ENCODE assay signal across 8 cellular contexts in the genomic region with DNA sequence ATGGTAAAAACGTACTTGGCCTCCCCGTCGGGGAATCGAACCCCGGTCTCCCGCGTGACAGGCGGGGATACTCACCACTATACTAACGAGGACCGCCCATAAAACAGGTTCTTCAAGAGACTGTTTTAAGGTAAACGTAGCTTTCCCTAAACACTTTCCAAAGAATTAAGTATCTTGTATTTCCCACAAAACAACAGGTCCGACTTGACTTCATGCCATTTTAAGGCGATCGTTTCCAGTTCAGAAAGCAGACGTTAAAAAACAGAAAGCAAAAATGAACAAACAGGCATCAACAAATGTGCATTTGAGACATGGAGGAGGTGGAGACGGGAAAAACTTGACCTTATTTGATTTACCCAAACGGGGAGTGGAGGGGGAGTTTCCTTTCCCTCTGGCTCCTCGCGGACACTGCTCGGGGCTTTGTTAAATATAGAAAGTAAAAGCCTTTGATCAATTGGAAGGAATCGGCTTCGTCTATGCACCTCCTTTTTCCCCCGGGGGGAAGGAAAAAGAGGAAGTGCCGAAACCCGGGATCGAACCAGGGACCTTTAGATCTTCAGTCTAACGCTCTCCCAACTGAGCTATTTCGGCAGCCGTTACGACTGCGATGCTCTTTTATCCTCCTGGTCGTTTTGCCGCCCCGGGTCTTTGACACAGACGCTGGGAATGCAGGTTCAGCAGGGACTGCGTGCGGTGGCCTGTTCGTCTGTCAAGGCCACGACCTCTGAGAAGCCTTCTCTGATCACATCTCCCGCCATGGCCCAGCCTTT. TPM values are rescaled to one million over a fixed set of nuclear protein-coding genes. Genes with fewer than 3 reads are reported as not detected.
A peak's percentile ranks its signal among the peaks of the same experiment; 100 is the strongest.
DNase-seq lines count a peak whose midpoint lies in the region; ATAC-seq, FAIRE-seq and TF ChIP-seq lines count a peak whose summit lies in the region.

No MANE protein-coding gene starts in this region.

- peaks cover 42% of the 10 kb centered on the region for H3K4me1 Mint-ChIP-seq in MCF 10A (ENCODE audit: insufficient read depth, unreplicated experiment)

- peak; percentile 84 for DNase-seq in T follicular helper cell (ENCODE audit: low read depth)
- peak; percentile 94 for DNase-seq in MCF 10A (ENCODE audit: unreplicated experiment)
- peak; percentile 93 for DNase-seq in stimulated activated CD4-positive, alpha-beta T cell treated with anti-CD3 and anti-CD28 coated beads, Interleukin-15, amount 100 ng/mL, for 24 hours
- no peak for DNase-seq in GDM1 (lab: John Stamatoyannopoulos, UW)
- no peak for DNase-seq in NCI-H2171 (lab: John Stamatoyannopoulos, UW)

- CTCF ChIA-PET in MCF 10A (lab: Yijun Ruan, JAX) = interaction anchor here (0.6 to 12.3 kb wide), 10 partner anchors 8 to 65 kb away, joined by 3 to 170 read pairs (median 6); no protein-coding TSS in a partner anchor

- ATAC-seq in GM18502 (IDR thresholded peaks at IDR 0.05; ENCODE audit: poor library complexity, unreplicated experiment) = peak; percentile 77
- ATAC-seq in HG03025 (IDR thresholded peaks at IDR 0.05; ENCODE audit: low FRiP score, unreplicated experiment) = peak; percentile 59

- TF ChIP-seq CTCF in MCF 10A (IDR thresholded peaks at IDR 0.05; ENCODE audit: unreplicated experiment) = no peak

- POLR2A ChIA-PET in MCF 10A (lab: Yijun Ruan, JAX) = interaction anchor here (0.8 to 31.0 kb wide), 7 partner anchors 11 to 955 kb away, joined by 3 to 2121 read pairs (median 5); a partner anchor contains a TSS

- no peaks in the 10 kb centered on the region for H3K9me3 Mint-ChIP-seq in MCF 10A (ENCODE audit: unreplicated experiment)

- BruUV-seq in MCF 10A (replicated peaks; lab: Mats Ljungman, UMichigan) = TSS peak; percentile 57

- FAIRE-seq in islet of Langerhans (lab: Jason Lieb, UNC) = peak; percentile 86

- no peaks in the 10 kb centered on the region for H3K27me3 Mint-ChIP-seq in MCF 10A (ENCODE audit: insufficient read depth, unreplicated experiment)

- peak overlapping the region; percentile 73 for H3K4me3 Mint-ChIP-seq in MCF 10A (ENCODE audit: unreplicated experiment)

- H3K36me3 Mint-ChIP-seq in MCF 10A (ENCODE audit: insufficient read depth, unreplicated experiment) = peaks cover 19% of the 10 kb centered on the region

- intact Hi-C loops in MCF 10A (cut with micrococcal nuclease) = loop anchor here (1.0 kb wide), 2 partner anchors 10 to 12 kb away; no protein-coding TSS in a partner anchor

- H3K27ac Mint-ChIP-seq in MCF 10A (ENCODE audit: low read depth, unreplicated experiment) = peak overlapping the region; percentile 99

RNA-seq across cellular contexts. Expression of a gene that starts 13.1 kb away (rescaled TPM):
- total RNA-seq in MCF 10A (2022) = 1,485 and 1,602 TPM in 2 replicates

Comparison
In these comparisons a context has a peak if more than half of its experiments do, and no peak if none do; other contexts are left out.
1. DNase-seq: peak in T follicular helper cell (single experiment), MCF 10A (single experiment) and stimulated activated CD4-positive, alpha-beta T cell treated with anti-CD3 and anti-CD28 coated beads, Interleukin-15, amount 100 ng/mL, for 24 hours (single experiment); none in GDM1 (single experiment) and NCI-H2171 (single experiment).